ENCODE assay signal across 8 cellular contexts in the genomic region with DNA sequence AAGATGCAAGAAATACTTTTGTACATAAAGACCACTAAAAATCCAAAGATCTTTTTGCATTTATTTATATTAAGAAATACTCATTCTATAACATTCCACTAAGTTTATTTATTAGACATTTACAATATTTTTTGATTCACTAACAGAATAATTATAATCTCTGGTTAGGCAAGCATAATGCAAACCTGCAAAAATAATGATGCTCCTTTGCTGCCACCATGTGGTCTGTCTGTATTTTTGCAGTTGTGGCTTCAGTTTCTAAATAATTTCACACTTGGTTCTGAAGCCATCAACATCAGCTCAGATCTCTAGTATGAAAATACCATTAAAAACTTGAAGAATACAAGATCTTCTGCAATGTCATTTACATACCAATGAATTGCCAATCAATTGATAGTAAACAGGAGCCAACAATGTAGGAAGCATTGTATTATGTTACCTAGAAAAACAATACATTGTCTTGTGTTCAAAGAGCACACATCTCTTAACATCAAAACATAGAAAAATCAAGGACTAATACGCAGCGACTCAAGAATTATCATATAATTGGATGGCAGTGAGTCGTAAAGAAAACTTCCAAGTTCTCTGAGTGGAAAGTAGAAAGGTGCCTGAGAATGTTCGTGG. TPM values are rescaled to one million over a fixed set of nuclear protein-coding genes. Genes with fewer than 3 reads are reported as not detected.
DNase-seq lines count a peak whose midpoint lies in the region; ATAC-seq, FAIRE-seq and TF ChIP-seq lines count a peak whose summit lies in the region.

No MANE protein-coding gene starts in this region.

- peak; percentile 98 for FAIRE-seq in pancreas (lab: Jason Lieb, UNC)

- no peaks in the 10 kb centered on the region for H3K4me1 ChIP-seq in pancreas

- DNase-seq in AG20443 (ENCODE audit: low spot score) (peak; percentile 39), GM13977 (ENCODE audit: low spot score) (peak; percentile 43), NCI-H2227 treated with DMSO at 0.1 percent for 48 hours (lab: John Stamatoyannopoulos, UW) (peak; percentile 80), fibroblast of the conjunctiva (ENCODE audit: low read depth) (peak; percentile 81), pancreas (peak in 2 of 6 donors; percentile 7 to 48), ecto neural progenitor cell (ENCODE audit: low spot score) (no peak)
- peak; percentile 19 to 41 for DNase-seq in activated CD4-positive, alpha-beta T cell treated with anti-CD3 and anti-CD28 coated beads, Interleukin-2, amount 50 U/mL, for 48 hours

- WGBS in pancreas, 2 donors, result 35 to 44% methylated on average over 4 of the region's 4 CpGs

- no peak overlapping the region for H3K27ac ChIP-seq in pancreas

- intact Hi-C loops in pancreas (cut with DNase I), result loop anchor here in 1 of 3 donors (10.0 kb wide), 2 partner anchors 318 to 888 kb away; no protein-coding TSS in a partner anchor

- H3K36me3 ChIP-seq in pancreas, result no peaks in the 10 kb centered on the region

- H3K9me3 ChIP-seq in pancreas, result no peaks in the 10 kb centered on the region

- TF ChIP-seq CTCF in GM13977 (IDR thresholded peaks at IDR 0.05; ENCODE audit: extremely low read depth, insufficient read depth, missing control alignments) (peak; percentile 77), pancreas (IDR thresholded peaks at IDR 0.05) (peak in 3 of 4 donors; percentile 32 to 64 (median 38))

- peak; percentile 89 for ATAC-seq in HG02938 (IDR thresholded peaks at IDR 0.05; ENCODE audit: unreplicated experiment)
- peak; percentile 64 to 90 (median 84) for ATAC-seq in pancreas

- in situ Hi-C loops in GM13977 (cut with MboI; ENCODE audit: low pct_unique_long_range_greater_than_20kb, low sequenced_read_pairs, unreplicated experiment), result loop anchor here (25.0 kb wide), 2 partner anchors 275 to 900 kb away; no protein-coding TSS in a partner anchor

- no peak overlapping the region for H3K4me3 ChIP-seq in pancreas

- no peaks in the 10 kb centered on the region for H3K27me3 ChIP-seq in pancreas

RNA-seq across cellular contexts. Expression of a gene that starts 28.8 kb away (rescaled TPM):
- total RNA-seq in pancreas, result 10 to 100 TPM; 13.5 to 20.9 (median 14.7) TPM
- 10 to 100 TPM; 11.3 to 20.1 TPM for polyA plus RNA-seq in pancreas
